In the genomic region with DNA sequence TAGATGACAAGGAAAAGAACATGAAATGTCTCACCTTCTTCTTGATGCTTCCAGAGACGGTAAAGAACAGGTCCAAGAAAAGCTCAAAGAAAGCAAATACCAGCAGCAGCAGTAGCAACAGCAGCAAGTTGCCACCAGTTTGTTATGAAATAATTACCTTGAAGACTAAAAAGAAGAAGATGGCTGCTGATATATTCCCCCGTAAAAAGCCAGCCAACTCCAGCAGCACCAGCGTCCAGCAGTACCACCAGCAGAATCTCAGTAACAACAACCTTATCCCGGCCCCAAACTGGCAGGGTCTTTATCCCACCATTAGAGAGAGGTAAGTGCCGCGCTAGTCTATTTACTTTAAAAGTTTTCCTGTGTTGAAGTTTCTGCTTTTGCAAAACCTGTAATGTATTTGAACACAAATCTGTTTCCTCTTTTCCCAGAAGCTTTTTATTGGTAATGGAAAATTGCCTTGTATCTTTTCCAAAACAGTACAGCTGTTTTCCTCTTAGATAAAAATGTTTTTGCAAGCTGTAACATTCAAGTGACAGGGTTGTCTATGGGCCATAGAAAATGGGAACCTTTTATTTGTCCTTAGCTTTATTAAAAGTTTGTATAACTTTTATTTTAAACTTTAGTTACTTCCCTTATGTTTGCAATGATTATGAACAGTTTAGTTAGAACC, we compare ENCODE assay signal across 10 cellular contexts. TPM values are rescaled to one million over a fixed set of nuclear protein-coding genes. Genes with fewer than 3 reads are reported as not detected.
DNase-seq lines count a peak whose midpoint lies in the region; TF ChIP-seq lines count a peak whose summit lies in the region.
"Had no signal": no experiment of that assay in that cellular context is flagged by ENCODE, and none has a peak within 500 bp of the region (broad histone marks: within the 10 kb centered on the region; RNA-seq: fewer than 3 reads in every experiment).

No MANE protein-coding gene starts in this region.

- H3K4me3 Mint-ChIP-seq in dendritic cell treated with granulocyte-macrophage colony-stimulating factor and Interleukin-4, amounts not matched to agents 40 ng/mL and 50 ng/mL, for 4 days, result peak overlapping the region; percentile 48
- H3K4me3 Mint-ChIP-seq in mesothelial cell of epicardium, result peak overlapping the region; percentile 57
- H3K4me3 Mint-ChIP-seq: activated CD8-positive, alpha-beta T cell treated with anti-CD3 and anti-CD28 coated beads, Interleukin-2, amount 10 ng/mL, durations not matched to agents 7 days and 5 days had no signal

- H3K27me3 ChIP-seq in testis, result no peaks in the 10 kb centered on the region

- no peaks in the 10 kb centered on the region for H3K9me3 Mint-ChIP-seq in dendritic cell treated with granulocyte-macrophage colony-stimulating factor and Interleukin-4, amounts not matched to agents 40 ng/mL and 50 ng/mL, for 4 days
- H3K9me3 Mint-ChIP-seq in mesothelial cell of epicardium, result no peaks in the 10 kb centered on the region

- intact Hi-C loops in dendritic cell treated with granulocyte-macrophage colony-stimulating factor and Interleukin-4, amounts not matched to agents 40 ng/mL and 50 ng/mL, for 4 days (cut with micrococcal nuclease), result no loop called here
- intact Hi-C loops in testis (cut with DNase I; ENCODE audit: low total_unique reads), result no loop called here

- peaks cover 24% of the 10 kb centered on the region for H3K4me1 ChIP-seq in testis

- TF ChIP-seq CTCF in mesothelial cell of epicardium (IDR thresholded peaks at IDR 0.05; ENCODE audit: unreplicated experiment), result no peak
- TF ChIP-seq CTCF in testis (IDR thresholded peaks at IDR 0.05), result no peak

- no peak for TF ChIP-seq POLR2A in testis (IDR thresholded peaks at IDR 0.05)

- no peaks in the 10 kb centered on the region for H3K9me3 ChIP-seq in testis

- H3K36me3 ChIP-seq in testis (ENCODE audit: low read depth, missing control alignments), result no peaks in the 10 kb centered on the region

- no peaks in the 10 kb centered on the region for H3K27me3 Mint-ChIP-seq in dendritic cell treated with granulocyte-macrophage colony-stimulating factor and Interleukin-4, amounts not matched to agents 40 ng/mL and 50 ng/mL, for 4 days
- no peaks in the 10 kb centered on the region for H3K27me3 Mint-ChIP-seq in mesothelial cell of epicardium (ENCODE audit: low read depth)

- WGBS in testis, 2 donors, result 37 to 40% methylated on average over 6 of the region's 6 CpGs

- peak overlapping the region in 1 of 2 donors; percentile 24 for H3K4me3 ChIP-seq in testis
- H3K4me3 ChIP-seq: K562 had no signal

- peak; percentile 45 for DNase-seq in DMS53 (lab: John Stamatoyannopoulos, UW)
- no peak for DNase-seq in DMS53 treated with DMSO at 0.1 percent for 48 hours (lab: John Stamatoyannopoulos, UW; ENCODE audit: unreplicated experiment)
- DNase-seq in mesothelial cell of epicardium (ENCODE audit: low spot score in 2 of 2, unreplicated experiment in 2 of 2), result no peak
- peak; percentile 19 for DNase-seq in testis
- DNase-seq in stimulated activated CD4-positive, alpha-beta T cell treated with anti-CD3 and anti-CD28 coated beads, Interleukin-4, amount 100 ng/mL, for 1 hour, result no peak
- no peak for DNase-seq in A172 (ENCODE audit: low spot score)
- DNase-seq in SKM-1 treated with dmso at 0.1 percent for 144 hours (lab: John Stamatoyannopoulos, UW; ENCODE audit: unreplicated experiment), result no peak
- DNase-seq: activated CD8-positive, alpha-beta T cell treated with anti-CD3 and anti-CD28 coated beads, Interleukin-2, amount 10 ng/mL, durations not matched to agents 7 days and 5 days had no signal

- H3K36me3 Mint-ChIP-seq in dendritic cell treated with granulocyte-macrophage colony-stimulating factor and Interleukin-4, amounts not matched to agents 40 ng/mL and 50 ng/mL, for 4 days (ENCODE audit: low read depth), result peaks cover 20% of the 10 kb centered on the region
- H3K36me3 Mint-ChIP-seq in mesothelial cell of epicardium, result peaks cover 14% of the 10 kb centered on the region

- peaks cover 17% of the 10 kb centered on the region for H3K4me1 Mint-ChIP-seq in dendritic cell treated with granulocyte-macrophage colony-stimulating factor and Interleukin-4, amounts not matched to agents 40 ng/mL and 50 ng/mL, for 4 days (ENCODE audit: low read depth)
- H3K4me1 Mint-ChIP-seq in mesothelial cell of epicardium, result peaks cover 65% of the 10 kb centered on the region

- H3K27ac ChIP-seq in testis, result peak overlapping the region in 1 of 2 donors; percentile 33

- no peak overlapping the region for H3K27ac Mint-ChIP-seq in dendritic cell treated with granulocyte-macrophage colony-stimulating factor and Interleukin-4, amounts not matched to agents 40 ng/mL and 50 ng/mL, for 4 days
- peak overlapping the region; percentile 66 for H3K27ac Mint-ChIP-seq in mesothelial cell of epicardium
- H3K27ac Mint-ChIP-seq: activated CD8-positive, alpha-beta T cell treated with anti-CD3 and anti-CD28 coated beads, Interleukin-2, amount 10 ng/mL, durations not matched to agents 7 days and 5 days had no signal

RNA-seq across cellular contexts. Expression of gene BTBD3, which starts 0.7 kb away (rescaled TPM):
- total RNA-seq in mesothelial cell of epicardium, result 58.8 to 65.1 TPM (median 63.5 TPM) in 3 replicates
- total RNA-seq in testis, result 10 to 100 TPM; 83.6 to 92.2 TPM
- 34.4 TPM for polyA plus RNA-seq in testis (ENCODE audit: insufficient read depth, low read depth, low replicate concordance)
- 29.6 and 35.8 TPM in 2 replicates for total RNA-seq in A172 (2014; rRNA removed; shearing (Covaris generic))

Comparison
In these comparisons a context has a peak if more than half of its experiments do, and no peak if none do; other contexts are left out.
1. DNase-seq: peak in DMS53 (single experiment) and testis (single experiment); none in DMS53 treated with DMSO at 0.1 percent for 48 hours (single experiment), mesothelial cell of epicardium (0 of 2), stimulated activated CD4-positive, alpha-beta T cell treated with anti-CD3 and anti-CD28 coated beads, Interleukin-4, amount 100 ng/mL, for 1 hour (single experiment), A172 (single experiment) and SKM-1 treated with dmso at 0.1 percent for 144 hours (single experiment).